ENCODE assay signal across 12 cellular contexts in the genomic region with DNA sequence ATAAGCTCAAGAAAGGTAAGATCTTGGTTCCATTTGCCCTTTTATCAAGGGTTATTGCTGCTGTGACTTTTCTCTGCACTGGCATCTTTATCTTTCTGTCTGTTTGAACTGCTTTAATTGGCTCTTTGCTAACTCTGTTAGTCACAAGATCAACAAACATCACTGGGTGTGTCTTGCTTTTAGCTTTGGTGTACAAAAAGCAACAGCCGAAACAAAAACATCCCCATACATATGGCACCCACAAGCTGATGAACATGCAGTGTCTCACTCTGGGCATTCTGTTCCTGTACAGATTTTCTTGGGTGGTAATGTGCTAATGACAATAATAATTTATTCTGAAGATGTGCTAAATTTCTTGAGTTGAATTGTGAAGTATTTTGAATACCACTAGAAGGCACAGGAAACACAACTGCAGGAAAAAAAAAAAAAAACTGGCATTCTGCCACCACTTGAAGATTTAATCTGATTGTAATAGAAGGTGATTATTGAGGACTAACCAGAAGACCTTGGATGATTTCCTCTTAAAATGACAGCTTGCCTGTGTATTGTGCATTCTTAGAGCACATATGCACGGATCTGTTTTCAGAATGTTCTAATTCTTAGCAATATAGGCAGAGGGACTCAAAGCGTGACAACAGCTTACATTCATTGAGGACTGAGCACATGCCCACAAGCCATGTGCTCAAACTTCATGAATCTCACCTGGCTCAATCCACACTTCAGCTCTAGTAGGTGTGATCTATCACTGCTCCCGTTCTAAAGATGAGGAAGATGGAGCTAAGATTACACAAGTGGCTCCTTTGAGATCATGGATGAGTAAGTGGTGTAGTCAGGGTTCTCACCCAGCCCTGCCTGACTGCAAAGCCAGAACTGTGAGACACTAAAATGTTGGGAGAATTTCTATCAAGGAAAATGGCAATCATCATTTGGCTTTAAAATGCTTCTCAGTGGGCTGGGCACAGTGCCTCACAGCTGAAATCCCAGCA.
DNase-seq lines count a peak whose midpoint lies in the region; ATAC-seq and TF ChIP-seq lines count a peak whose summit lies in the region.
"Had no signal": no experiment of that assay in that cellular context is flagged by ENCODE, and none has a peak within 500 bp of the region (broad histone marks: within the 10 kb centered on the region; RNA-seq: fewer than 3 reads in every experiment).

No MANE protein-coding gene starts in this region.

- H3K4me3 ChIP-seq in breast epithelium, result no peak overlapping the region
- no peak overlapping the region for H3K4me3 ChIP-seq in OCI-LY7 (ENCODE audit: low read depth, low read length, poor library complexity, severe bottlenecking)
- no peak overlapping the region for H3K4me3 ChIP-seq in fibroblast of mammary gland (ENCODE audit: control insufficient read depth, low read depth, low read length)
- no peak overlapping the region for H3K4me3 ChIP-seq in aorta (ENCODE audit: low read length in 2 of 2)
- H3K4me3 ChIP-seq in BE2C (ENCODE audit: low read depth, low read length), result no peak overlapping the region
- H3K4me3 ChIP-seq: thoracic aorta had no signal

- H3K36me3 Mint-ChIP-seq in MCF 10A (ENCODE audit: insufficient read depth, unreplicated experiment), result no peaks in the 10 kb centered on the region
- H3K36me3 Mint-ChIP-seq: CD14-positive monocyte, mesothelial cell of epicardium had no signal

- H2AFZ ChIP-seq in OCI-LY7 (ENCODE audit: low read length), result no peak overlapping the region

- no peaks in the 10 kb centered on the region for H3K27me3 Mint-ChIP-seq in MCF 10A (ENCODE audit: insufficient read depth, unreplicated experiment)

- H3K36me3 ChIP-seq in breast epithelium, result no peaks in the 10 kb centered on the region
- peaks cover 3% of the 10 kb centered on the region; the same call in 1 of the 2 replicates for H3K36me3 ChIP-seq in OCI-LY7 (ENCODE audit: insufficient read depth, low read length)
- H3K36me3 ChIP-seq in aorta (ENCODE audit: control insufficient read depth in 1 of 2, insufficient read depth in 2 of 2, low read length in 1 of 2), result no peaks in the 10 kb centered on the region
- H3K36me3 ChIP-seq in BE2C, result no peaks in the 10 kb centered on the region
- H3K36me3 ChIP-seq: thoracic aorta had no signal

- H3K27ac Mint-ChIP-seq in MCF 10A (ENCODE audit: low read depth, unreplicated experiment), result peak overlapping the region; percentile 97
- H3K27ac Mint-ChIP-seq: CD14-positive monocyte, mesothelial cell of epicardium had no signal

- H3K4me1 Mint-ChIP-seq in MCF 10A (ENCODE audit: insufficient read depth, unreplicated experiment), result peaks cover 35% of the 10 kb centered on the region

- CTCF ChIA-PET in MCF 10A (lab: Yijun Ruan, JAX), result interaction anchor here (0.6 to 2.2 kb wide), 9 partner anchors 8 to 933 kb away, joined by 3 to 14 read pairs (median 3); no protein-coding TSS in a partner anchor
- CTCF ChIA-PET in OCI-LY7 (lab: Charles Lee; ENCODE audit: unreplicated experiment), result no interaction called here

- peak overlapping the region in 1 of 2 donors; percentile 52 for H3K27ac ChIP-seq in breast epithelium
- no peak overlapping the region for H3K27ac ChIP-seq in OCI-LY7 (ENCODE audit: low read depth, low read length, poor library complexity, severe bottlenecking)
- H3K27ac ChIP-seq in aorta (ENCODE audit: low read depth in 1 of 2, low read length in 2 of 2), result no peak overlapping the region

- peaks cover 16% of the 10 kb centered on the region; the same call in 1 of the 2 replicates for H3K79me2 ChIP-seq in OCI-LY7 (ENCODE audit: insufficient read depth, low read depth, low read length)

- peak overlapping the region; percentile 16; the same call in 1 of the 2 replicates for H3K4me2 ChIP-seq in OCI-LY7 (ENCODE audit: low read length)

- H3K9me2 ChIP-seq in OCI-LY7 (ENCODE audit: insufficient read depth, low read length), result no peaks in the 10 kb centered on the region

- TF ChIP-seq POLR2A in breast epithelium (IDR thresholded peaks at IDR 0.05), result no peak

- intact Hi-C loops in MCF 10A (cut with micrococcal nuclease), result loop anchor here (1.0 to 5.0 kb wide), 2 partner anchors 11 to 44 kb away; no protein-coding TSS in a partner anchor
- intact Hi-C loops in breast epithelium (cut with DNase I; ENCODE audit: low total_unique reads), result no loop called here
- intact Hi-C loops in OCI-LY7 (cut with micrococcal nuclease; ENCODE audit: unreplicated experiment), result no loop called here
- intact Hi-C loops in aorta (cut with DNase I), result no loop called here

- H3K4me1 ChIP-seq in breast epithelium (peaks cover 0 to 2% of the 10 kb centered on the region in 2 donors), OCI-LY7 (ENCODE audit: insufficient read depth, low read length, poor library complexity, severe bottlenecking) (peaks cover 55% of the 10 kb centered on the region), aorta (ENCODE audit: control insufficient read depth in 1 of 2, insufficient read depth in 2 of 2, low read length in 2 of 2) (peaks cover 4 to 23% of the 10 kb centered on the region in 2 donors), BE2C (peaks cover 18% of the 10 kb centered on the region)

- 68 to 73% methylated on average over 4 of the region's 4 CpGs for WGBS in aorta, 2 donors

- no peaks in the 10 kb centered on the region for H3K9me3 Mint-ChIP-seq in MCF 10A (ENCODE audit: unreplicated experiment)
- H3K9me3 Mint-ChIP-seq: CD14-positive monocyte, mesothelial cell of epicardium had no signal

- POLR2A ChIA-PET in MCF 10A (lab: Yijun Ruan, JAX) (interaction anchor here (0.5 to 9.2 kb wide), 18 partner anchors 9 to 621 kb away, joined by 3 to 82 read pairs (median 4); no protein-coding TSS in a partner anchor), OCI-LY7 (lab: Charles Lee) (interaction anchor here (0.6 to 1.7 kb wide), 11 partner anchors 7 to 828 kb away, joined by 3 to 7 read pairs (median 3); no protein-coding TSS in a partner anchor)

- H4K20me1 ChIP-seq in OCI-LY7 (ENCODE audit: insufficient read depth, low read length), result no peaks in the 10 kb centered on the region

- H3K9me3 ChIP-seq in breast epithelium (no peaks in the 10 kb centered on the region), OCI-LY7 (ENCODE audit: low read length) (no peaks in the 10 kb centered on the region), aorta (ENCODE audit: control insufficient read depth, low read length) (no peaks in the 10 kb centered on the region), BE2C (no peaks in the 10 kb centered on the region)
- H3K9me3 ChIP-seq: thoracic aorta had no signal

- TF ChIP-seq CTCF in MCF 10A (IDR thresholded peaks at IDR 0.05; ENCODE audit: unreplicated experiment), result no peak
- TF ChIP-seq CTCF in breast epithelium (IDR thresholded peaks at IDR 0.05), result no peak
- no peak for TF ChIP-seq CTCF in OCI-LY7 (conservative IDR thresholded peaks at IDR 0.05; ENCODE audit: low read length)
- no peak for TF ChIP-seq CTCF in fibroblast of mammary gland (conservative IDR thresholded peaks at IDR 0.05; ENCODE audit: control insufficient read depth, insufficient read depth, low read depth, low read length)
- no peak for TF ChIP-seq CTCF in BE2C (IDR thresholded peaks at IDR 0.05; ENCODE audit: low read depth, low read length)

- BruUV-seq in MCF 10A (replicated peaks; lab: Mats Ljungman, UMichigan) (no TSS peak), OCI-LY7 (replicated peaks; lab: Mats Ljungman, UMichigan) (no TSS peak)

- H3K4me3 Mint-ChIP-seq in MCF 10A (ENCODE audit: unreplicated experiment), result peak overlapping the region; percentile 3
- H3K4me3 Mint-ChIP-seq: mesothelial cell of epicardium had no signal

- no peaks in the 10 kb centered on the region for H3K27me3 ChIP-seq in breast epithelium
- no peaks in the 10 kb centered on the region for H3K27me3 ChIP-seq in aorta (ENCODE audit: control insufficient read depth in 1 of 2, insufficient read depth in 2 of 2, low read length in 1 of 2)
- H3K27me3 ChIP-seq in BE2C, result no peaks in the 10 kb centered on the region

- ATAC-seq in aorta (ENCODE audit: low FRiP score), result peak; percentile 53
- ATAC-seq in GM19455 (IDR thresholded peaks at IDR 0.05; ENCODE audit: unreplicated experiment), result no peak
- ATAC-seq in HG02623 (IDR thresholded peaks at IDR 0.05; ENCODE audit: unreplicated experiment), result no peak

- DNase-seq in MCF 10A (ENCODE audit: unreplicated experiment) (peak; percentile 91), breast epithelium (ENCODE audit: low spot score in 2 of 2) (no peak), OCI-LY7 (ENCODE audit: low spot score) (no peak), fibroblast of mammary gland (ENCODE audit: low read depth) (peak; percentile 89), aorta (no peak), BE2C (no peak)
- DNase-seq: activated effector memory CD4-positive, alpha-beta T cell treated with anti-CD3 and anti-CD28 coated beads, Interleukin-2, amount 50 U/mL, for 16 hours had no signal

Comparison
In these comparisons a context has a peak if more than half of its experiments do, and no peak if none do; other contexts are left out.
1. DNase-seq: peak in MCF 10A (single experiment) and fibroblast of mammary gland (single experiment); none in breast epithelium (0 of 2), OCI-LY7 (single experiment), aorta (0 of 2) and BE2C (single experiment).